ENCODE assay signal across 18 cellular contexts in the genomic region with DNA sequence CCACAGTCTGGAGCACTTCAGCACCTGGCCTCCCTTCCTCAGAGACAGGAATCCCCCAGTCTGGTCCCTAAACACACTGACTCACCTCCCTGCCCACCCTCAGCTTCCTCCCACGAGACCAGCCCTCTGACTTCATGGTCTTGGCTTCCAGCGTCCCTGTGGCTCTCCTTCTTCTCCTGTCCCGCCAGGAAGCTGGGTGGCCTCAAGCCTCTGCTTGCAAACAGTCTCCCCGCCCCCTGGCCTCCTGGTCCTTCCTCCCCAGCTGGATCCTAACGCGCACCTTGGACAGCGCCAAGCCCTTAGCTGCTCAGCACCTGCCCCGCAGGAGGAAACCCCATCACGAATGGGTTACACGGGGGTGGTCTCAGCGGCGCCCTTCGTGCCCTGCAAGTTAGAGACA. TPM values are rescaled to one million over a fixed set of nuclear protein-coding genes. Genes with fewer than 3 reads are reported as not detected.
DNase-seq lines count a peak whose midpoint lies in the region; ATAC-seq lines count a peak whose summit lies in the region.
"Had no signal": no experiment of that assay in that cellular context is flagged by ENCODE, and none has a peak within 500 bp of the region (broad histone marks: within the 10 kb centered on the region; RNA-seq: fewer than 3 reads in every experiment).

No MANE protein-coding gene starts in this region.

- intact Hi-C loops in left ventricle myocardium superior (cut with micrococcal nuclease), result no loop called here

- H3K4me1 Mint-ChIP-seq in activated naive CD8-positive, alpha-beta T cell treated with anti-CD3 and anti-CD28 coated beads, Interleukin-2, amount 50 U/mL, for 24 hours, result peaks cover 36% of the 10 kb centered on the region

- no peak overlapping the region for H3K4me3 ChIP-seq in BLaER1
- H3K4me3 ChIP-seq: suprapubic skin had no signal

- peaks cover 19% of the 10 kb centered on the region for H4K20me1 ChIP-seq in BLaER1

- peaks cover 50% of the 10 kb centered on the region for H3K36me3 ChIP-seq in BLaER1
- H3K36me3 ChIP-seq: suprapubic skin had no signal

- no peaks in the 10 kb centered on the region for H3K27me3 Mint-ChIP-seq in activated naive CD8-positive, alpha-beta T cell treated with anti-CD3 and anti-CD28 coated beads, Interleukin-2, amount 50 U/mL, for 24 hours
- H3K27me3 Mint-ChIP-seq: activated CD4-positive, alpha-beta T cell treated with anti-CD3 and anti-CD28 coated beads for 36 hours had no signal

- H3K4me2 ChIP-seq in BLaER1, result peak overlapping the region; percentile 97

- DNase-seq in GM03348 (ENCODE audit: low spot score), result peak; percentile 26
- DNase-seq in activated naive CD8-positive, alpha-beta T cell treated with anti-CD3 and anti-CD28 coated beads, Interleukin-2, amount 50 U/mL, for 24 hours, result no peak
- peak; percentile 82 for DNase-seq in left kidney (ENCODE audit: low read depth, low spot score)
- no peak for DNase-seq in stimulated activated CD4-positive, alpha-beta T cell treated with anti-CD3 and anti-CD28 coated beads, Interleukin-4, amount 100 ng/mL, for 1 hour
- no peak for DNase-seq in substantia nigra (lab: John Stamatoyannopoulos, UW)
- no peak for DNase-seq in left ventricle myocardium superior
- no peak for DNase-seq in stimulated activated CD4-positive, alpha-beta T cell treated with anti-CD3 and anti-CD28 coated beads, Interleukin-15, amount 100 ng/mL, for 24 hours
- DNase-seq: activated CD4-positive, alpha-beta T cell treated with anti-CD3 and anti-CD28 coated beads for 36 hours; DMS79; foreskin keratinocyte; immature natural killer cell; KG1; NCI-H1417 had no signal

- peak overlapping the region; percentile 55 for H3K27ac ChIP-seq in BLaER1
- H3K27ac ChIP-seq in substantia nigra (ENCODE audit: low read depth, low read length, poor library complexity, severe bottlenecking), result no peak overlapping the region
- H3K27ac ChIP-seq: foreskin keratinocyte, parathyroid adenoma, suprapubic skin had no signal

- no peak for ATAC-seq in activated naive CD8-positive, alpha-beta T cell treated with anti-CD3 and anti-CD28 coated beads, Interleukin-2, amount 50 U/mL, for 24 hours
- ATAC-seq in left ventricle myocardium superior, result no peak
- ATAC-seq: activated CD4-positive, alpha-beta T cell treated with anti-CD3 and anti-CD28 coated beads for 36 hours; foreskin keratinocyte; HCT116 had no signal

- H3K36me3 Mint-ChIP-seq in activated naive CD8-positive, alpha-beta T cell treated with anti-CD3 and anti-CD28 coated beads, Interleukin-2, amount 50 U/mL, for 24 hours (ENCODE audit: low read depth), result no peaks in the 10 kb centered on the region
- H3K36me3 Mint-ChIP-seq: immature natural killer cell had no signal

- H3K27ac Mint-ChIP-seq in activated naive CD8-positive, alpha-beta T cell treated with anti-CD3 and anti-CD28 coated beads, Interleukin-2, amount 50 U/mL, for 24 hours, result peak overlapping the region; percentile 71
- H3K27ac Mint-ChIP-seq: activated CD4-positive, alpha-beta T cell treated with anti-CD3 and anti-CD28 coated beads for 36 hours had no signal

- no peaks in the 10 kb centered on the region for H3K27me3 ChIP-seq in BLaER1
- H3K27me3 ChIP-seq: foreskin keratinocyte had no signal

- peak overlapping the region; percentile 20 for H3K9ac ChIP-seq in BLaER1
- H3K9ac ChIP-seq: parathyroid adenoma had no signal

- H3K4me1 ChIP-seq in BLaER1, result peaks cover 69% of the 10 kb centered on the region
- H3K4me1 ChIP-seq: parathyroid adenoma had no signal

- H3K4me3 Mint-ChIP-seq in activated naive CD8-positive, alpha-beta T cell treated with anti-CD3 and anti-CD28 coated beads, Interleukin-2, amount 50 U/mL, for 24 hours, result no peak overlapping the region
- H3K4me3 Mint-ChIP-seq: activated CD4-positive, alpha-beta T cell treated with anti-CD3 and anti-CD28 coated beads for 36 hours; immature natural killer cell had no signal

- H3K9me3 Mint-ChIP-seq in activated naive CD8-positive, alpha-beta T cell treated with anti-CD3 and anti-CD28 coated beads, Interleukin-2, amount 50 U/mL, for 24 hours, result no peaks in the 10 kb centered on the region
- H3K9me3 Mint-ChIP-seq: immature natural killer cell had no signal

- no peaks in the 10 kb centered on the region for H3K9me3 ChIP-seq in BLaER1
- H3K9me3 ChIP-seq: suprapubic skin had no signal

RNA-seq across cellular contexts. Expression of gene NCF4, which starts 4.5 kb away (rescaled TPM):
- total RNA-seq in left ventricle myocardium superior, result 6.8 TPM
- total RNA-seq: astrocyte, foreskin keratinocyte had no signal

RNA-seq across cellular contexts. Expression of gene CSF2RB, which starts 48.1 kb away (rescaled TPM):
- 3.2 TPM for total RNA-seq in left ventricle myocardium superior
- total RNA-seq: foreskin keratinocyte had no signal

RNA-seq across cellular contexts. Expression of gene PVALB, which starts 48.5 kb away (rescaled TPM):
- not detected for total RNA-seq in left ventricle myocardium superior
- total RNA-seq: activated CD4-positive, alpha-beta T cell treated with anti-CD3 and anti-CD28 coated beads for 36 hours; astrocyte; foreskin keratinocyte; suprapubic skin had no signal

Comparison
In these comparisons a context has a peak if more than half of its experiments do, and no peak if none do; other contexts are left out.
1. DNase-seq: peak in GM03348 (single experiment) and left kidney (single experiment); none in activated naive CD8-positive, alpha-beta T cell treated with anti-CD3 and anti-CD28 coated beads, Interleukin-2, amount 50 U/mL, for 24 hours (single experiment), stimulated activated CD4-positive, alpha-beta T cell treated with anti-CD3 and anti-CD28 coated beads, Interleukin-4, amount 100 ng/mL, for 1 hour (single experiment), substantia nigra (0 of 49), left ventricle myocardium superior (single experiment) and stimulated activated CD4-positive, alpha-beta T cell treated with anti-CD3 and anti-CD28 coated beads, Interleukin-15, amount 100 ng/mL, for 24 hours (single experiment).